ENCODE assay signal across 20 cellular contexts in genomic region chr2:46506131-46506706, GRCh38. TPM values are rescaled to one million over a fixed set of nuclear protein-coding genes. Genes with fewer than 3 reads are reported as not detected.
DNase-seq lines count a peak whose midpoint lies in the region; ATAC-seq, FAIRE-seq and TF ChIP-seq lines count a peak whose summit lies in the region.
"Had no signal": no experiment of that assay in that cellular context is flagged by ENCODE, and none has a peak within 500 bp of the region (broad histone marks: within the 10 kb centered on the region; RNA-seq: fewer than 3 reads in every experiment).

No MANE protein-coding gene starts in this region.

- BruUV-seq in HepG2 (replicated peaks; lab: Mats Ljungman, UMichigan) = no TSS peak

- DNase-seq in H7 (peak; percentile 37), WTC11 (ENCODE audit: low spot score) (no peak), iPS-NIHi7 (ENCODE audit: extremely low spot score) (peak; percentile 23), osteoblast (ENCODE audit: insufficient read length, low spot score, missing footprints) (peak; percentile 42), HepG2 (ENCODE audit: low spot score) (no peak), GM19238 (ENCODE audit: insufficient read length, low spot score) (no peak)
- no peak for DNase-seq in CD4-positive, alpha-beta memory T cell
- DNase-seq: BE2C, DMS153, NCI-H1105, NCI-H1694 treated with DMSO at 0.1 percent for 48 hours, NCI-H446 treated with DMSO at 0.1 percent for 48 hours, NCI-H82, Peyer's patch, Right ventricle myocardium superior, SK-N-SH had no signal

- peaks cover 2% of the 10 kb centered on the region; the same call in 1 of the 2 replicates for H3K27me3 Mint-ChIP-seq in WTC11 (ENCODE audit: low read depth)
- H3K27me3 Mint-ChIP-seq in CD4-positive, alpha-beta memory T cell = no peaks in the 10 kb centered on the region

- H3K27me3 ChIP-seq in H7 (ENCODE audit: control insufficient read depth, insufficient read depth, low read length) (no peaks in the 10 kb centered on the region), osteoblast (ENCODE audit: insufficient read depth, low read length) (no peaks in the 10 kb centered on the region), HepG2 (ENCODE audit: control insufficient read depth in 1 of 2, insufficient read depth in 2 of 2, low read length in 2 of 2) (peaks cover 2 to 45% of the 10 kb centered on the region in 2 experiments; a peak in 4 of 5 replicates)
- H3K27me3 ChIP-seq in CD4-positive, alpha-beta memory T cell (ENCODE audit: insufficient read depth, low read length) = no peaks in the 10 kb centered on the region
- H3K27me3 ChIP-seq: BE2C, Peyer's patch had no signal

- H3K79me2 ChIP-seq in osteoblast (ENCODE audit: insufficient read depth, low read length) (no peaks in the 10 kb centered on the region), HepG2 (ENCODE audit: insufficient read depth, low read length) (no peaks in the 10 kb centered on the region)

- H3K4me2 ChIP-seq in osteoblast (ENCODE audit: insufficient read depth, low read length) = no peak overlapping the region
- H3K4me2 ChIP-seq in HepG2 (ENCODE audit: low read depth, low read length) = no peak overlapping the region
- H3K4me2 ChIP-seq: SK-N-SH had no signal

- TF ChIP-seq CTCF in WTC11 (IDR thresholded peaks at IDR 0.05) (no peak), osteoblast (IDR thresholded peaks at IDR 0.05; ENCODE audit: extremely low read depth, low read depth, low read length) (no peak), HepG2 (CRISPR knock-in tag; IDR thresholded peaks at IDR 0.05) (no peak)

- in situ Hi-C loops in HepG2 (cut with HindIII; ENCODE audit: extremely low pct_ligation_motif_present, low pct_unique_long_range_greater_than_20kb) = no loop called here

- no peak overlapping the region for H2AFZ ChIP-seq in osteoblast (ENCODE audit: low read length)
- H2AFZ ChIP-seq in HepG2 (ENCODE audit: low read length) = no peak overlapping the region

- H3K9me3 ChIP-seq in osteoblast (ENCODE audit: low read depth, low read length) (no peaks in the 10 kb centered on the region), HepG2 (ENCODE audit: low read length) (no peaks in the 10 kb centered on the region)
- H3K9me3 ChIP-seq in CD4-positive, alpha-beta memory T cell (ENCODE audit: control insufficient read depth in 1 of 2, low read length in 2 of 2) = no peaks in the 10 kb centered on the region
- H3K9me3 ChIP-seq: BE2C, Peyer's patch, SK-N-SH had no signal

- H4K20me1 ChIP-seq in osteoblast (ENCODE audit: insufficient read depth, low read length) (no peaks in the 10 kb centered on the region), HepG2 (ENCODE audit: insufficient read depth, low read length) (no peaks in the 10 kb centered on the region)

- 14% methylated on average over 5 of the region's 6 CpGs for whole genome bisulfite sequencing in HepG2 (ENCODE audit: low lambda C conversion rate)

- TF ChIP-seq RAD21 in HepG2 (CRISPR knock-in tag; IDR thresholded peaks at IDR 0.05) = no peak

- no peaks in the 10 kb centered on the region for H3K4me1 ChIP-seq in osteoblast (ENCODE audit: insufficient read depth, low read length)
- no peaks in the 10 kb centered on the region for H3K4me1 ChIP-seq in CD4-positive, alpha-beta memory T cell (ENCODE audit: insufficient read depth, low read length)
- H3K4me1 ChIP-seq in HepG2 (ENCODE audit: insufficient read depth, low read length) = peaks cover 13% of the 10 kb centered on the region; the same call in 1 of the 2 replicates
- H3K4me1 ChIP-seq: BE2C, Peyer's patch had no signal

- H3K27ac ChIP-seq in osteoblast (ENCODE audit: low read depth, low read length) = no peak overlapping the region
- H3K27ac ChIP-seq in CD4-positive, alpha-beta memory T cell (ENCODE audit: low read depth, low read length) = no peak overlapping the region
- H3K27ac ChIP-seq in HepG2 (ENCODE audit: extremely low read length, insufficient read depth, low read length) = no peak overlapping the region
- H3K27ac ChIP-seq: Peyer's patch had no signal

- CTCF ChIA-PET in WTC11 (lab: Charles Lee) = interaction anchor here (0.6 kb wide), 1 partner anchor 19 kb away, joined by 3 read pairs; no protein-coding TSS in a partner anchor
- CTCF ChIA-PET in CD4-positive, alpha-beta memory T cell (lab: Charles Lee; ENCODE audit: partially characterized antibody) = interaction anchor here (1.3 kb wide), 1 partner anchor 8 kb away, joined by 5 read pairs; no protein-coding TSS in a partner anchor
- CTCF ChIA-PET in HepG2 (lab: Yijun Ruan, JAX; ENCODE audit: low intra/inter-chr PET ratio, low total read pairs) = no interaction called here

- H3K36me3 ChIP-seq in H7 (replicated peaks; ENCODE audit: control insufficient read depth, insufficient read depth, low read length) = no peaks in the 10 kb centered on the region
- no peaks in the 10 kb centered on the region for H3K36me3 ChIP-seq in osteoblast (ENCODE audit: insufficient read depth, low read length)
- no peaks in the 10 kb centered on the region for H3K36me3 ChIP-seq in CD4-positive, alpha-beta memory T cell (ENCODE audit: insufficient read depth, low read length)
- H3K36me3 ChIP-seq in HepG2 (replicated peaks in 1 of 2; ENCODE audit: control insufficient read depth in 1 of 2, insufficient read depth in 2 of 2, low read length in 2 of 2) = no peaks in the 10 kb centered on the region
- H3K36me3 ChIP-seq: BE2C, Peyer's patch had no signal

- H3K27ac Mint-ChIP-seq in WTC11 = peak overlapping the region; percentile 71; the same call in 1 of the 2 replicates
- no peak overlapping the region for H3K27ac Mint-ChIP-seq in CD4-positive, alpha-beta memory T cell

- H3K9ac ChIP-seq in HepG2 (ENCODE audit: insufficient read depth, low read depth, low read length) = no peak overlapping the region
- H3K9ac ChIP-seq: SK-N-SH had no signal

- H3K4me3 ChIP-seq in H7 (ENCODE audit: insufficient read depth, low read depth, low read length) (no peak overlapping the region), osteoblast (ENCODE audit: insufficient read depth, low read length) (no peak overlapping the region), HepG2 (replicated peaks in 1 of 3; ENCODE audit: insufficient read depth in 1 of 3, low read depth in 2 of 3, low read length in 3 of 3) (no peak overlapping the region)
- no peak overlapping the region for H3K4me3 ChIP-seq in CD4-positive, alpha-beta memory T cell (ENCODE audit: low read length in 2 of 2)
- H3K4me3 ChIP-seq: K562, Peyer's patch had no signal

- no peak for TF ChIP-seq EP300 in HepG2 (IDR thresholded peaks at IDR 0.05; ENCODE audit: low read depth in 2 of 2, low read length in 2 of 2)
- no peak for TF ChIP-seq EP300 in HepG2 (CRISPR knock-in tag; IDR thresholded peaks at IDR 0.05; ENCODE audit: borderline replicate concordance)

- H3K4me3 Mint-ChIP-seq in WTC11 = no peak overlapping the region
- H3K4me3 Mint-ChIP-seq in CD4-positive, alpha-beta memory T cell = no peak overlapping the region

- no peak for FAIRE-seq in HepG2 (lab: Jason Lieb, UNC)
- FAIRE-seq: K562 had no signal

- peaks cover 26% of the 10 kb centered on the region for H3K4me1 Mint-ChIP-seq in WTC11
- H3K4me1 Mint-ChIP-seq in CD4-positive, alpha-beta memory T cell = peaks cover 0 to 6% (median under 1%) of the 10 kb centered on the region in 4 donors

- no peak for TF ChIP-seq POLR2A in HepG2 (IDR thresholded peaks at IDR 0.05; ENCODE audit: insufficient read depth in 1 of 2, low read depth in 2 of 2, low read length in 2 of 2)

- ATAC-seq in WTC11 (peak; percentile 69), HepG2 (no peak)
- ATAC-seq: K562 had no signal

- POLR2A ChIA-PET in WTC11 (lab: Charles Lee) (no interaction called here), HepG2 (lab: Yijun Ruan, JAX) (no interaction called here)
- POLR2A ChIA-PET in CD4-positive, alpha-beta memory T cell (lab: Charles Lee; ENCODE audit: partially characterized antibody) = no interaction called here

- no peaks in the 10 kb centered on the region for H3K9me3 Mint-ChIP-seq in WTC11
- no peaks in the 10 kb centered on the region for H3K9me3 Mint-ChIP-seq in CD4-positive, alpha-beta memory T cell

- H3K36me3 Mint-ChIP-seq in WTC11 = no peaks in the 10 kb centered on the region
- no peaks in the 10 kb centered on the region for H3K36me3 Mint-ChIP-seq in CD4-positive, alpha-beta memory T cell

- intact Hi-C loops in CD4-positive, alpha-beta memory T cell (cut with micrococcal nuclease) = no loop called here
- intact Hi-C loops in HepG2 (cut with micrococcal nuclease; ENCODE audit: unreplicated experiment) = no loop called here

RNA-seq across cellular contexts. Expression of gene TMEM247, which starts 26.9 kb away (rescaled TPM):
- not detected in 2 replicates for total RNA-seq in H7 (2014; rRNA removed; shearing (Covaris generic))
- total RNA-seq in WTC11 (2021) (not detected in 3 replicates), osteoblast (not detected in 2 replicates), HepG2 (2016; rRNA removed; fragmentation: Illumina TruSeq; extraction: Trizol) (not detected in 2 replicates)
- total RNA-seq in CD4-positive, alpha-beta memory T cell = not detected
- not detected for polyA plus RNA-seq in CD4-positive, alpha-beta memory T cell
- not detected in 2 replicates for total RNA-seq in HepG2 (2016; cell fraction: cytosol; rRNA removed; fragmentation: Illumina TruSeq; extraction: Trizol; ENCODE audit: low read depth)
- total RNA-seq in HepG2 (2016; cell fraction: insoluble cytoplasmic fraction; rRNA removed; fragmentation: Illumina TruSeq; extraction: Trizol) = not detected in 2 replicates
- not detected in 2 replicates for total RNA-seq in HepG2 (2016; cell fraction: membrane; rRNA removed; fragmentation: Illumina TruSeq; extraction: Trizol)
- not detected in 2 replicates for total RNA-seq in HepG2 (2016; cell fraction: nucleus; rRNA removed; fragmentation: Illumina TruSeq; extraction: Trizol)
- not detected in 2 replicates for polyA plus RNA-seq in HepG2 (2011; rRNA removed)
- polyA plus RNA-seq in HepG2 (2011; cell fraction: cytosol; rRNA removed) = not detected in 2 replicates
- not detected in 2 replicates for polyA plus RNA-seq in HepG2 (2011; cell fraction: nucleus; rRNA removed)
- polyA plus RNA-seq in HepG2 (2012) = not detected in 2 replicates
- polyA plus RNA-seq in HepG2 (2016; cell fraction: cytosol; fragmentation: Illumina TruSeq; extraction: Trizol; ENCODE audit: low read depth) = not detected in 2 replicates
- not detected in 2 replicates for polyA plus RNA-seq in HepG2 (2016; cell fraction: insoluble cytoplasmic fraction; fragmentation: Illumina TruSeq; extraction: Trizol; ENCODE audit: low read depth)
- not detected in 2 replicates for polyA plus RNA-seq in HepG2 (2016; cell fraction: membrane; fragmentation: Illumina TruSeq; extraction: Trizol; ENCODE audit: low read depth)
- not detected in 2 replicates for polyA plus RNA-seq in HepG2 (2016; cell fraction: nucleus; fragmentation: Illumina TruSeq; extraction: Trizol; ENCODE audit: insufficient read depth, low read depth)
- not detected in 2 replicates for polyA minus RNA-seq in HepG2 (2011; rRNA and poly(A)+ RNA removed; ENCODE audit: low replicate concordance)
- polyA minus RNA-seq in HepG2 (2011; cell fraction: cytosol; rRNA and poly(A)+ RNA removed) = not detected in 2 replicates
- not detected in 2 replicates for polyA minus RNA-seq in HepG2 (2011; cell fraction: nucleus; rRNA and poly(A)+ RNA removed)
- total RNA-seq: HT1080, MCF 10A, Peyer's patch, Right ventricle myocardium superior had no signal
- polyA plus RNA-seq: AG04450, SK-N-SH had no signal

RNA-seq across cellular contexts. Expression of gene RHOQ, which starts 36.1 kb away (rescaled TPM):
- total RNA-seq in H7 (2014; rRNA removed; shearing (Covaris generic)) = 25.7 and 40.4 TPM in 2 replicates
- total RNA-seq in WTC11 (2021) (57.8 to 61.3 TPM (median 60.1 TPM) in 3 replicates), osteoblast (137 and 163 TPM in 2 replicates), HepG2 (2016; rRNA removed; fragmentation: Illumina TruSeq; extraction: Trizol) (9.9 and 10.4 TPM in 2 replicates)
- total RNA-seq in CD4-positive, alpha-beta memory T cell = 10 to 100 TPM; 26.5 to 30.6 TPM
- polyA plus RNA-seq in CD4-positive, alpha-beta memory T cell = 1 to 10 TPM in 1 of 2 donors, under 1 TPM in 1; 0.46 to 2.3 TPM
- 3.3 and 5.5 TPM in 2 replicates for total RNA-seq in HepG2 (2016; cell fraction: cytosol; rRNA removed; fragmentation: Illumina TruSeq; extraction: Trizol; ENCODE audit: low read depth)
- total RNA-seq in HepG2 (2016; cell fraction: insoluble cytoplasmic fraction; rRNA removed; fragmentation: Illumina TruSeq; extraction: Trizol) = 10.0 and 12.4 TPM in 2 replicates
- total RNA-seq in HepG2 (2016; cell fraction: membrane; rRNA removed; fragmentation: Illumina TruSeq; extraction: Trizol) = 13.3 and 16.6 TPM in 2 replicates
- 9.2 and 11.0 TPM in 2 replicates for total RNA-seq in HepG2 (2016; cell fraction: nucleus; rRNA removed; fragmentation: Illumina TruSeq; extraction: Trizol)
- 14.2 and 15.3 TPM in 2 replicates for polyA plus RNA-seq in HepG2 (2011; rRNA removed)
- polyA plus RNA-seq in HepG2 (2011; cell fraction: cytosol; rRNA removed) = 7.9 and 10.3 TPM in 2 replicates
- 26.2 and 28.8 TPM in 2 replicates for polyA plus RNA-seq in HepG2 (2011; cell fraction: nucleus; rRNA removed)
- polyA plus RNA-seq in HepG2 (2012) = 11.3 and 19.1 TPM in 2 replicates
- polyA plus RNA-seq in HepG2 (2016; cell fraction: cytosol; fragmentation: Illumina TruSeq; extraction: Trizol; ENCODE audit: low read depth) = 8.8 and 10.2 TPM in 2 replicates
- polyA plus RNA-seq in HepG2 (2016; cell fraction: insoluble cytoplasmic fraction; fragmentation: Illumina TruSeq; extraction: Trizol; ENCODE audit: low read depth) = 14.1 and 17.4 TPM in 2 replicates
- polyA plus RNA-seq in HepG2 (2016; cell fraction: membrane; fragmentation: Illumina TruSeq; extraction: Trizol; ENCODE audit: low read depth) = 15.9 and 20.9 TPM in 2 replicates
- 19.6 and 24.7 TPM in 2 replicates for polyA plus RNA-seq in HepG2 (2016; cell fraction: nucleus; fragmentation: Illumina TruSeq; extraction: Trizol; ENCODE audit: insufficient read depth, low read depth)
- polyA minus RNA-seq in HepG2 (2011; rRNA and poly(A)+ RNA removed; ENCODE audit: low replicate concordance) = 10.9 and 13.6 TPM in 2 replicates
- 6.4 and 6.5 TPM in 2 replicates for polyA minus RNA-seq in HepG2 (2011; cell fraction: cytosol; rRNA and poly(A)+ RNA removed)
- 25.6 and 33.1 TPM in 2 replicates for polyA minus RNA-seq in HepG2 (2011; cell fraction: nucleus; rRNA and poly(A)+ RNA removed)

RNA-seq across cellular contexts. Expression of gene ATP6V1E2, which starts 36.2 kb away (rescaled TPM):
- 8.4 and 9.4 TPM in 2 replicates for total RNA-seq in H7 (2014; rRNA removed; shearing (Covaris generic))
- total RNA-seq in WTC11 (2021) = 9.3 to 10.9 TPM (median 10.8 TPM) in 3 replicates
- total RNA-seq in osteoblast = 5.9 and 6.5 TPM in 2 replicates
- 10 to 100 TPM; 22.8 to 25.5 TPM for total RNA-seq in CD4-positive, alpha-beta memory T cell
- 1 to 10 TPM; 6.8 to 9.6 TPM for polyA plus RNA-seq in CD4-positive, alpha-beta memory T cell
- total RNA-seq in HepG2 (2016; rRNA removed; fragmentation: Illumina TruSeq; extraction: Trizol) = 2.1 and 2.4 TPM in 2 replicates
- total RNA-seq in HepG2 (2016; cell fraction: cytosol; rRNA removed; fragmentation: Illumina TruSeq; extraction: Trizol; ENCODE audit: low read depth) = 1.7 and 1.9 TPM in 2 replicates
- total RNA-seq in HepG2 (2016; cell fraction: insoluble cytoplasmic fraction; rRNA removed; fragmentation: Illumina TruSeq; extraction: Trizol) = 2.1 and 2.5 TPM in 2 replicates
- total RNA-seq in HepG2 (2016; cell fraction: membrane; rRNA removed; fragmentation: Illumina TruSeq; extraction: Trizol) = 4.3 and 5.3 TPM in 2 replicates
- total RNA-seq in HepG2 (2016; cell fraction: nucleus; rRNA removed; fragmentation: Illumina TruSeq; extraction: Trizol) = 1.7 and 1.8 TPM in 2 replicates
- polyA plus RNA-seq in HepG2 (2011; rRNA removed) = 1.9 and 2.9 TPM in 2 replicates
- 2.0 and 3.4 TPM in 2 replicates for polyA plus RNA-seq in HepG2 (2011; cell fraction: cytosol; rRNA removed)
- 1.9 and 2.3 TPM in 2 replicates for polyA plus RNA-seq in HepG2 (2011; cell fraction: nucleus; rRNA removed)
- 2.9 and 4.3 TPM in 2 replicates for polyA plus RNA-seq in HepG2 (2012)
- 1.9 and 2.8 TPM in 2 replicates for polyA plus RNA-seq in HepG2 (2016; cell fraction: cytosol; fragmentation: Illumina TruSeq; extraction: Trizol; ENCODE audit: low read depth)
- 2.4 and 2.8 TPM in 2 replicates for polyA plus RNA-seq in HepG2 (2016; cell fraction: insoluble cytoplasmic fraction; fragmentation: Illumina TruSeq; extraction: Trizol; ENCODE audit: low read depth)
- 3.7 and 4.6 TPM in 2 replicates for polyA plus RNA-seq in HepG2 (2016; cell fraction: membrane; fragmentation: Illumina TruSeq; extraction: Trizol; ENCODE audit: low read depth)
- polyA plus RNA-seq in HepG2 (2016; cell fraction: nucleus; fragmentation: Illumina TruSeq; extraction: Trizol; ENCODE audit: insufficient read depth, low read depth) = 2.2 and 2.6 TPM in 2 replicates
- polyA minus RNA-seq in HepG2 (2011; rRNA and poly(A)+ RNA removed; ENCODE audit: low replicate concordance) = 1.9 and 13.7 TPM in 2 replicates
- polyA minus RNA-seq in HepG2 (2011; cell fraction: cytosol; rRNA and poly(A)+ RNA removed) = 0.88 and 2.4 TPM in 2 replicates
- polyA minus RNA-seq in HepG2 (2011; cell fraction: nucleus; rRNA and poly(A)+ RNA removed) = 2.4 and 3.1 TPM in 2 replicates

Comparison
In these comparisons a context has a peak if more than half of its experiments do, and no peak if none do; other contexts are left out.
1. DNase-seq: peak in H7 (single experiment), iPS-NIHi7 (single experiment) and osteoblast (single experiment); none in WTC11 (single experiment), CD4-positive, alpha-beta memory T cell (0 of 5), HepG2 (single experiment) and GM19238 (single experiment).